In genomic region chr9:132670816-132671371, GRCh38 we compare ENCODE assay signal across 8 cellular contexts.
A peak's percentile ranks its signal among the peaks of the same experiment; 100 is the strongest.
DNase-seq lines count a peak whose midpoint lies in the region; ATAC-seq and TF ChIP-seq lines count a peak whose summit lies in the region.

No MANE protein-coding gene starts in this region.

- H3K9ac ChIP-seq in DND-41 (ENCODE audit: low read depth, low read length) = peak overlapping the region; percentile 83
- peak overlapping the region; percentile 96 for H3K9ac ChIP-seq in mucosa of stomach (ENCODE audit: low read length)

- H3K9me3 ChIP-seq in DND-41 (ENCODE audit: insufficient read depth, low read length, severe bottlenecking) = no peaks in the 10 kb centered on the region
- no peaks in the 10 kb centered on the region for H3K9me3 ChIP-seq in mucosa of stomach (ENCODE audit: control insufficient read depth, low read length)

- TF ChIP-seq CTCF in DND-41 (IDR thresholded peaks at IDR 0.05; ENCODE audit: borderline replicate concordance, extremely low read depth, low read length, poor library complexity, severe bottlenecking) (no peak), LNCaP clone FGC (IDR thresholded peaks at IDR 0.05; ENCODE audit: control insufficient read depth, extremely low read depth, insufficient read depth) (no peak)

- ATAC-seq in DND-41 (ENCODE audit: insufficient read depth, low read depth) = peak; percentile 39
- ATAC-seq in GM21723 (IDR thresholded peaks at IDR 0.05; ENCODE audit: unreplicated experiment) = peak; percentile 29

- H3K4me2 ChIP-seq in DND-41 (ENCODE audit: insufficient read depth, low read length) = peak overlapping the region; percentile 80

- H3K27me3 ChIP-seq in DND-41 (ENCODE audit: insufficient read depth, low read length, poor library complexity) = no peaks in the 10 kb centered on the region
- H3K27me3 ChIP-seq in mucosa of stomach (ENCODE audit: control insufficient read depth, insufficient read depth, low read length) = no peaks in the 10 kb centered on the region

- H3K4me3 ChIP-seq in DND-41 (ENCODE audit: low read depth in 1 of 2, low read length in 2 of 2) = peak overlapping the region; percentile 52 to 94; a peak in 3 of 4 replicates
- H3K4me3 ChIP-seq in LNCaP clone FGC (ENCODE audit: low read depth, low read length) = peak overlapping the region; percentile 95
- H3K4me3 ChIP-seq in mucosa of stomach (ENCODE audit: low read length) = peak overlapping the region; percentile 95

- H4K20me1 ChIP-seq in DND-41 (ENCODE audit: insufficient read depth, low read length) = peaks cover 37% of the 10 kb centered on the region; the same call in 1 of the 2 replicates

- peaks cover 89% of the 10 kb centered on the region for H3K79me2 ChIP-seq in DND-41 (ENCODE audit: insufficient read depth, low read length)

- H3K36me3 ChIP-seq in DND-41 (ENCODE audit: insufficient read depth, low read length) (no peaks in the 10 kb centered on the region; the same call in 1 of the 2 replicates), mucosa of stomach (ENCODE audit: control insufficient read depth, insufficient read depth, low read length) (no peaks in the 10 kb centered on the region)

- peaks cover 38% of the 10 kb centered on the region for H3K4me1 ChIP-seq in DND-41 (ENCODE audit: insufficient read depth, low read length)
- peaks cover 27% of the 10 kb centered on the region for H3K4me1 ChIP-seq in mucosa of stomach (ENCODE audit: control insufficient read depth, insufficient read depth, low read length)

- peak; percentile 55 for DNase-seq in DND-41
- DNase-seq in LNCaP clone FGC (ENCODE audit: low read depth) = no peak
- peak; percentile 1 to 12 for DNase-seq in activated CD4-positive, alpha-beta T cell treated with anti-CD3 and anti-CD28 coated beads, Interleukin-2, amount 50 U/mL, for 24 hours (ENCODE audit: low read depth in 1 of 2, low spot score in 1 of 2)
- peak; percentile 69 for DNase-seq in effector CD4-positive, alpha-beta T cell
- peak in 5 of 6 experiments; percentile 33 to 74 (median 58) for DNase-seq in stimulated activated naive CD4-positive, alpha-beta T cell (lab: John Stamatoyannopoulos, UW)
- DNase-seq in NCI-H1694 (lab: John Stamatoyannopoulos, UW) = no peak

- peak overlapping the region; percentile 99 for H2AFZ ChIP-seq in DND-41 (ENCODE audit: low read depth, low read length)

- peak overlapping the region; percentile 91 for H3K27ac ChIP-seq in DND-41 (ENCODE audit: low read length)

Comparison
In these comparisons a context has a peak if more than half of its experiments do, and no peak if none do; other contexts are left out.
1. DNase-seq: peak in DND-41 (single experiment), activated CD4-positive, alpha-beta T cell treated with anti-CD3 and anti-CD28 coated beads, Interleukin-2, amount 50 U/mL, for 24 hours (2 of 2), effector CD4-positive, alpha-beta T cell (single experiment) and stimulated activated naive CD4-positive, alpha-beta T cell (5 of 6); none in LNCaP clone FGC (single experiment) and NCI-H1694 (single experiment).
2. Peak in every context shown above with its lines, with median percentiles within 50 percentile points of each other: H3K4me3 ChIP-seq.